In genomic region chr6:87589693-87590416, GRCh38 we compare ENCODE assay signal across 1 cellular context.
A peak's percentile ranks its signal among the peaks of the same experiment; 100 is the strongest.
TF ChIP-seq lines count a peak whose summit lies in the region.

TSS of gene ORC3 (plus strand) at chr6:87590135. CDS start at chr6:87590169, 34 bp downstream.
A gene with protein sequence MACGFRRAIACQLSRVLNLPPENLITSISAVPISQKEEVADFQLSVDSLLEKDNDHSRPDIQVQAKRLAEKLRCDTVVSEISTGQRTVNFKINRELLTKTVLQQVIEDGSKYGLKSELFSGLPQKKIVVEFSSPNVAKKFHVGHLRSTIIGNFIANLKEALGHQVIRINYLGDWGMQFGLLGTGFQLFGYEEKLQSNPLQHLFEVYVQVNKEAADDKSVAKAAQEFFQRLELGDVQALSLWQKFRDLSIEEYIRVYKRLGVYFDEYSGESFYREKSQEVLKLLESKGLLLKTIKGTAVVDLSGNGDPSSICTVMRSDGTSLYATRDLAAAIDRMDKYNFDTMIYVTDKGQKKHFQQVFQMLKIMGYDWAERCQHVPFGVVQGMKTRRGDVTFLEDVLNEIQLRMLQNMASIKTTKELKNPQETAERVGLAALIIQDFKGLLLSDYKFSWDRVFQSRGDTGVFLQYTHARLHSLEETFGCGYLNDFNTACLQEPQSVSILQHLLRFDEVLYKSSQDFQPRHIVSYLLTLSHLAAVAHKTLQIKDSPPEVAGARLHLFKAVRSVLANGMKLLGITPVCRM (minus strand): TSS chr6:87589987. CDS start chr6:87589957, 30 bp downstream.

TF ChIP-seq in HepG2, 621 proteins besides CTCF, POLR2A, EP300 and RAD21 (continued from another document and continues in another):
- TF ChIP-seq RELA (CRISPR knock-in tag; IDR thresholded peaks at IDR 0.05) (0 out of 2 replicates have a peak, but pooled peaks have one; percentile 53), KDM5A (IDR thresholded peaks at IDR 0.05; ENCODE audit: borderline replicate concordance, low read length) (peak; percentile 82), JARID2 (CRISPR knock-in tag; IDR thresholded peaks at IDR 0.05; ENCODE audit: insufficient replicate concordance) (no peak), ZNF503 (CRISPR knock-in tag; IDR thresholded peaks at IDR 0.05) (no peak; the same call in 1 of the 2 replicates), RFXAP (CRISPR knock-in tag; IDR thresholded peaks at IDR 0.05; ENCODE audit: borderline replicate concordance) (peak; percentile 86; the same call in 1 of the 2 replicates), ZFX (CRISPR knock-in tag; IDR thresholded peaks at IDR 0.05; ENCODE audit: low read depth) (peak; percentile 44), HMGXB4 (CRISPR knock-in tag; IDR thresholded peaks at IDR 0.05; ENCODE audit: borderline replicate concordance in 1 of 2, low read depth in 1 of 2) (peak; percentile 12 to 55; a peak in 1 of 4 replicates), ATF7-NPFF (CRISPR knock-in tag; IDR thresholded peaks at IDR 0.05; ENCODE audit: low read depth) (peak; percentile 61), GMEB1 (CRISPR knock-in tag; IDR thresholded peaks at IDR 0.05; ENCODE audit: borderline replicate concordance) (peak; percentile 87), STAT5B (CRISPR knock-in tag; IDR thresholded peaks at IDR 0.05) (no peak), ATF7 (IDR thresholded peaks at IDR 0.05) (no peak), ATF7 (CRISPR knock-in tag; IDR thresholded peaks at IDR 0.05) (0 out of 2 replicates have a peak, but pooled peaks have one; percentile 58), ZNF563 (CRISPR knock-in tag; IDR thresholded peaks at IDR 0.05) (no peak), ZBTB46 (CRISPR knock-in tag; IDR thresholded peaks at IDR 0.05; ENCODE audit: borderline replicate concordance) (no peak), FOSL2 (CRISPR knock-in tag; IDR thresholded peaks at IDR 0.05) (peak; percentile 60), ZNF138 (CRISPR knock-in tag; IDR thresholded peaks at IDR 0.05; ENCODE audit: low read depth) (peak; percentile 28; the same call in 1 of the 2 replicates), POLR2G (IDR thresholded peaks at IDR 0.05; ENCODE audit: low read depth, low read length) (peak; percentile 96), ZNF253 (CRISPR knock-in tag; IDR thresholded peaks at IDR 0.05; ENCODE audit: borderline replicate concordance) (no peak), ZNF644 (CRISPR knock-in tag; IDR thresholded peaks at IDR 0.05; ENCODE audit: low read depth) (no peak), SNAI1 (CRISPR knock-in tag; IDR thresholded peaks at IDR 0.05; ENCODE audit: borderline replicate concordance) (0 out of 2 replicates have a peak, but pooled peaks have one; percentile 23), RFX5 (IDR thresholded peaks at IDR 0.05; ENCODE audit: low read depth, low read length) (0 out of 2 replicates have a peak, but pooled peaks have one; percentile 9), NR2F2 (IDR thresholded peaks at IDR 0.05; ENCODE audit: borderline replicate concordance, low read depth) (no peak), ATF4 (CRISPR knock-in tag; IDR thresholded peaks at IDR 0.05) (peak in 1 of 2 experiments; percentile 59; a peak in 1 of 4 replicates), ELF4 (CRISPR knock-in tag; IDR thresholded peaks at IDR 0.05; ENCODE audit: borderline replicate concordance) (peak; percentile 41; the same call in 1 of the 2 replicates), ZNF816 (CRISPR knock-in tag; IDR thresholded peaks at IDR 0.05; ENCODE audit: borderline replicate concordance) (no peak), EEA1 (CRISPR knock-in tag; IDR thresholded peaks at IDR 0.05; ENCODE audit: borderline replicate concordance) (0 out of 2 replicates have a peak, but pooled peaks have one; percentile 49), NFRKB (IDR thresholded peaks at IDR 0.05) (no peak), TAF1 (CRISPR knock-in tag; IDR thresholded peaks at IDR 0.05) (peak; percentile 95), ZNF251 (CRISPR knock-in tag; IDR thresholded peaks at IDR 0.05) (no peak), MYC (CRISPR knock-in tag; IDR thresholded peaks at IDR 0.05; ENCODE audit: borderline replicate concordance) (peak; percentile 83), RXRB (CRISPR knock-in tag; IDR thresholded peaks at IDR 0.05; ENCODE audit: borderline replicate concordance) (peak; percentile 67; the same call in 1 of the 2 replicates), TEAD3 (CRISPR knock-in tag; optimal IDR thresholded peaks at IDR 0.05; ENCODE audit: borderline replicate concordance) (peak; percentile 78), ZNF501 (CRISPR knock-in tag; IDR thresholded peaks at IDR 0.05) (peak; percentile 83)
- TF ChIP-seq, protein P1, sequence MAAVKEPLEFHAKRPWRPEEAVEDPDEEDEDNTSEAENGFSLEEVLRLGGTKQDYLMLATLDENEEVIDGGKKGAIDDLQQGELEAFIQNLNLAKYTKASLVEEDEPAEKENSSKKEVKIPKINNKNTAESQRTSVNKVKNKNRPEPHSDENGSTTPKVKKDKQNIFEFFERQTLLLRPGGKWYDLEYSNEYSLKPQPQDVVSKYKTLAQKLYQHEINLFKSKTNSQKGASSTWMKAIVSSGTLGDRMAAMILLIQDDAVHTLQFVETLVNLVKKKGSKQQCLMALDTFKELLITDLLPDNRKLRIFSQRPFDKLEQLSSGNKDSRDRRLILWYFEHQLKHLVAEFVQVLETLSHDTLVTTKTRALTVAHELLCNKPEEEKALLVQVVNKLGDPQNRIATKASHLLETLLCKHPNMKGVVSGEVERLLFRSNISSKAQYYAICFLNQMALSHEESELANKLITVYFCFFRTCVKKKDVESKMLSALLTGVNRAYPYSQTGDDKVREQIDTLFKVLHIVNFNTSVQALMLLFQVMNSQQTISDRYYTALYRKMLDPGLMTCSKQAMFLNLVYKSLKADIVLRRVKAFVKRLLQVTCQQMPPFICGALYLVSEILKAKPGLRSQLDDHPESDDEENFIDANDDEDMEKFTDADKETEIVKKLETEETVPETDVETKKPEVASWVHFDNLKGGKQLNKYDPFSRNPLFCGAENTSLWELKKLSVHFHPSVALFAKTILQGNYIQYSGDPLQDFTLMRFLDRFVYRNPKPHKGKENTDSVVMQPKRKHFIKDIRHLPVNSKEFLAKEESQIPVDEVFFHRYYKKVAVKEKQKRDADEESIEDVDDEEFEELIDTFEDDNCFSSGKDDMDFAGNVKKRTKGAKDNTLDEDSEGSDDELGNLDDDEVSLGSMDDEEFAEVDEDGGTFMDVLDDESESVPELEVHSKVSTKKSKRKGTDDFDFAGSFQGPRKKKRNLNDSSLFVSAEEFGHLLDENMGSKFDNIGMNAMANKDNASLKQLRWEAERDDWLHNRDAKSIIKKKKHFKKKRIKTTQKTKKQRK (IDR thresholded peaks at IDR 0.05; ENCODE audit: low read length): no peak
- TF ChIP-seq, protein P2, sequence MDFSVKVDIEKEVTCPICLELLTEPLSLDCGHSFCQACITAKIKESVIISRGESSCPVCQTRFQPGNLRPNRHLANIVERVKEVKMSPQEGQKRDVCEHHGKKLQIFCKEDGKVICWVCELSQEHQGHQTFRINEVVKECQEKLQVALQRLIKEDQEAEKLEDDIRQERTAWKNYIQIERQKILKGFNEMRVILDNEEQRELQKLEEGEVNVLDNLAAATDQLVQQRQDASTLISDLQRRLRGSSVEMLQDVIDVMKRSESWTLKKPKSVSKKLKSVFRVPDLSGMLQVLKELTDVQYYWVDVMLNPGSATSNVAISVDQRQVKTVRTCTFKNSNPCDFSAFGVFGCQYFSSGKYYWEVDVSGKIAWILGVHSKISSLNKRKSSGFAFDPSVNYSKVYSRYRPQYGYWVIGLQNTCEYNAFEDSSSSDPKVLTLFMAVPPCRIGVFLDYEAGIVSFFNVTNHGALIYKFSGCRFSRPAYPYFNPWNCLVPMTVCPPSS (IDR thresholded peaks at IDR 0.05): no peak
- TF ChIP-seq, protein P3, sequence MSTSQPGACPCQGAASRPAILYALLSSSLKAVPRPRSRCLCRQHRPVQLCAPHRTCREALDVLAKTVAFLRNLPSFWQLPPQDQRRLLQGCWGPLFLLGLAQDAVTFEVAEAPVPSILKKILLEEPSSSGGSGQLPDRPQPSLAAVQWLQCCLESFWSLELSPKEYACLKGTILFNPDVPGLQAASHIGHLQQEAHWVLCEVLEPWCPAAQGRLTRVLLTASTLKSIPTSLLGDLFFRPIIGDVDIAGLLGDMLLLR (CRISPR knock-in tag; IDR thresholded peaks at IDR 0.05): peak; percentile 49; the same call in 1 of the 2 replicates
- TF ChIP-seq, protein P4, sequence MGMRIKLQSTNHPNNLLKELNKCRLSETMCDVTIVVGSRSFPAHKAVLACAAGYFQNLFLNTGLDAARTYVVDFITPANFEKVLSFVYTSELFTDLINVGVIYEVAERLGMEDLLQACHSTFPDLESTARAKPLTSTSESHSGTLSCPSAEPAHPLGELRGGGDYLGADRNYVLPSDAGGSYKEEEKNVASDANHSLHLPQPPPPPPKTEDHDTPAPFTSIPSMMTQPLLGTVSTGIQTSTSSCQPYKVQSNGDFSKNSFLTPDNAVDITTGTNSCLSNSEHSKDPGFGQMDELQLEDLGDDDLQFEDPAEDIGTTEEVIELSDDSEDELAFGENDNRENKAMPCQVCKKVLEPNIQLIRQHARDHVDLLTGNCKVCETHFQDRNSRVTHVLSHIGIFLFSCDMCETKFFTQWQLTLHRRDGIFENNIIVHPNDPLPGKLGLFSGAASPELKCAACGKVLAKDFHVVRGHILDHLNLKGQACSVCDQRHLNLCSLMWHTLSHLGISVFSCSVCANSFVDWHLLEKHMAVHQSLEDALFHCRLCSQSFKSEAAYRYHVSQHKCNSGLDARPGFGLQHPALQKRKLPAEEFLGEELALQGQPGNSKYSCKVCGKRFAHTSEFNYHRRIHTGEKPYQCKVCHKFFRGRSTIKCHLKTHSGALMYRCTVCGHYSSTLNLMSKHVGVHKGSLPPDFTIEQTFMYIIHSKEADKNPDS (CRISPR knock-in tag; IDR thresholded peaks at IDR 0.05): no peak
- TF ChIP-seq, protein P5, sequence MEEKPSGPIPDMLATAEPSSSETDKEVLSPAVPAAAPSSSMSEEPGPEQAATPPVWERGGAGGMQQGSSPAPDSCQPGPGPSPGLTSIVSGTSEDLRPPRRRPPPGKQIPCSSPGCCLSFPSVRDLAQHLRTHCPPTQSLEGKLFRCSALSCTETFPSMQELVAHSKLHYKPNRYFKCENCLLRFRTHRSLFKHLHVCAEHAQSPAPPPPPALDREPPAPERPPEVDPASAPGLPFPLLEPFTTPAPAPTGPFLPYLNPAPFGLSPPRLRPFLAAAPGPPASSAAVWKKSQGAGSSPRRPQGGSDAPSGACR (CRISPR knock-in tag; IDR thresholded peaks at IDR 0.05): no peak
- TF ChIP-seq, protein P6, sequence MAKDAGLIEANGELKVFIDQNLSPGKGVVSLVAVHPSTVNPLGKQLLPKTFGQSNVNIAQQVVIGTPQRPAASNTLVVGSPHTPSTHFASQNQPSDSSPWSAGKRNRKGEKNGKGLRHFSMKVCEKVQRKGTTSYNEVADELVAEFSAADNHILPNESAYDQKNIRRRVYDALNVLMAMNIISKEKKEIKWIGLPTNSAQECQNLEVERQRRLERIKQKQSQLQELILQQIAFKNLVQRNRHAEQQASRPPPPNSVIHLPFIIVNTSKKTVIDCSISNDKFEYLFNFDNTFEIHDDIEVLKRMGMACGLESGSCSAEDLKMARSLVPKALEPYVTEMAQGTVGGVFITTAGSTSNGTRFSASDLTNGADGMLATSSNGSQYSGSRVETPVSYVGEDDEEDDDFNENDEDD (CRISPR knock-in tag; IDR thresholded peaks at IDR 0.05; ENCODE audit: borderline replicate concordance): peak; percentile 98
